Comparison of ENCODE assay signal across 1 cellular context in genomic region chr2:174336403-174337336, GRCh38.
TF ChIP-seq lines count a peak whose summit lies in the region.

No MANE protein-coding gene starts in this region.

TF ChIP-seq in HepG2, 621 proteins besides CTCF, POLR2A, EP300 and RAD21 (continued from another document and continues in another):
- peak; percentile 39; the same call in 1 of the 2 replicates for TF ChIP-seq ZNF710 (CRISPR knock-in tag; IDR thresholded peaks at IDR 0.05; ENCODE audit: borderline replicate concordance)
- TF ChIP-seq ARNTL (CRISPR knock-in tag; IDR thresholded peaks at IDR 0.05): no peak
- no peak for TF ChIP-seq ZBTB34 (CRISPR knock-in tag; IDR thresholded peaks at IDR 0.05)
- peak; percentile 81 for TF ChIP-seq ZNF546 (CRISPR knock-in tag; conservative IDR thresholded peaks at IDR 0.05)
- TF ChIP-seq ZNF564 (CRISPR knock-in tag; IDR thresholded peaks at IDR 0.05): no peak
- TF ChIP-seq NR2F6 (IDR thresholded peaks at IDR 0.05): no peak
- TF ChIP-seq NR2F6 (CRISPR knock-in tag; IDR thresholded peaks at IDR 0.05): no peak
- TF ChIP-seq PCBP2 (optimal IDR thresholded peaks at IDR 0.05; ENCODE audit: low read depth, low read length, poor library complexity, severe bottlenecking): no peak
- no peak for TF ChIP-seq SUZ12 (IDR thresholded peaks at IDR 0.05; ENCODE audit: low read depth, low read length)
- TF ChIP-seq SRSF4 (IDR thresholded peaks at IDR 0.05; ENCODE audit: low read depth, low read length, poor library complexity, severe bottlenecking): no peak
- TF ChIP-seq ZNF605 (CRISPR knock-in tag; IDR thresholded peaks at IDR 0.05): 0 out of 2 replicates have a peak, but pooled peaks have one; percentile 21
- no peak; the same call in 1 of the 2 replicates for TF ChIP-seq SPEN (CRISPR knock-in tag; IDR thresholded peaks at IDR 0.05; ENCODE audit: low read depth)
- TF ChIP-seq BCLAF1 (IDR thresholded peaks at IDR 0.05): no peak
- TF ChIP-seq ZNF598 (CRISPR knock-in tag; IDR thresholded peaks at IDR 0.05; ENCODE audit: borderline replicate concordance): no peak
- peak; percentile 86; the same call in 1 of the 2 replicates for TF ChIP-seq ZNF562 (CRISPR knock-in tag; IDR thresholded peaks at IDR 0.05; ENCODE audit: borderline replicate concordance)
- TF ChIP-seq SYNCRIP (IDR thresholded peaks at IDR 0.05; ENCODE audit: insufficient read depth, low read depth, low read length): no peak
- no peak for TF ChIP-seq RAD51 (IDR thresholded peaks at IDR 0.05; ENCODE audit: borderline replicate concordance)
- 0 out of 2 replicates have a peak, but pooled peaks have one; percentile 34 for TF ChIP-seq ZNF580 (CRISPR knock-in tag; IDR thresholded peaks at IDR 0.05; ENCODE audit: borderline replicate concordance, low read depth)
- TF ChIP-seq SMARCE1 (IDR thresholded peaks at IDR 0.05; ENCODE audit: borderline replicate concordance): no peak
- no peak for TF ChIP-seq ZBTB46 (CRISPR knock-in tag; IDR thresholded peaks at IDR 0.05; ENCODE audit: borderline replicate concordance)
- 0 out of 2 replicates have a peak, but pooled peaks have one; percentile 9 for TF ChIP-seq MTA1 (CRISPR knock-in tag; IDR thresholded peaks at IDR 0.05; ENCODE audit: borderline replicate concordance)
- no peak for TF ChIP-seq ZKSCAN1 (IDR thresholded peaks at IDR 0.05; ENCODE audit: low read length)
- peak; percentile 60; the same call in 1 of the 2 replicates for TF ChIP-seq ZFP41 (CRISPR knock-in tag; IDR thresholded peaks at IDR 0.05; ENCODE audit: borderline replicate concordance)
- no peak for TF ChIP-seq ZKSCAN8 (CRISPR knock-in tag; IDR thresholded peaks at IDR 0.05; ENCODE audit: borderline replicate concordance)
- TF ChIP-seq SNAPC2 (CRISPR knock-in tag; IDR thresholded peaks at IDR 0.05): no peak
- 0 out of 2 replicates have a peak, but pooled peaks have one; percentile 27 for TF ChIP-seq ZBTB3 (CRISPR knock-in tag; IDR thresholded peaks at IDR 0.05; ENCODE audit: borderline replicate concordance, low read depth)
- 0 out of 2 replicates have a peak, but pooled peaks have one; percentile 90 for TF ChIP-seq ZNF616 (CRISPR knock-in tag; IDR thresholded peaks at IDR 0.05; ENCODE audit: low read depth)
- TF ChIP-seq HOXD1 (CRISPR knock-in tag; IDR thresholded peaks at IDR 0.05): 0 out of 2 replicates have a peak, but pooled peaks have one; percentile 20
- peak; percentile 52; the same call in 1 of the 2 replicates for TF ChIP-seq TFDP2 (CRISPR knock-in tag; IDR thresholded peaks at IDR 0.05)
- TF ChIP-seq TBP (CRISPR knock-in tag; IDR thresholded peaks at IDR 0.05): no peak
- no peak for TF ChIP-seq ZBTB37 (CRISPR knock-in tag; IDR thresholded peaks at IDR 0.05)
- TF ChIP-seq FOXA1 (IDR thresholded peaks at IDR 0.05): no peak
- TF ChIP-seq FOXA1 (CRISPR knock-in tag; IDR thresholded peaks at IDR 0.05): no peak
- peak; percentile 93 for TF ChIP-seq HNRNPLL (IDR thresholded peaks at IDR 0.05; ENCODE audit: low read depth, low read length, poor library complexity, severe bottlenecking)
- no peak for TF ChIP-seq FOXM1 (CRISPR knock-in tag; IDR thresholded peaks at IDR 0.05)
- no peak for TF ChIP-seq SMARCC2 (IDR thresholded peaks at IDR 0.05)
- no peak for TF ChIP-seq PCBP1 (IDR thresholded peaks at IDR 0.05; ENCODE audit: borderline replicate concordance, low read depth, low read length)
- TF ChIP-seq CHCHD3 (CRISPR knock-in tag; IDR thresholded peaks at IDR 0.05): no peak
- no peak for TF ChIP-seq TARDBP (CRISPR knock-in tag; IDR thresholded peaks at IDR 0.05)
- TF ChIP-seq MXD3 (CRISPR knock-in tag; IDR thresholded peaks at IDR 0.05): peak; percentile 50; the same call in 1 of the 2 replicates
- peak; percentile 85 for TF ChIP-seq ZFY (CRISPR knock-in tag; IDR thresholded peaks at IDR 0.05)
- no peak for TF ChIP-seq JARID2 (CRISPR knock-in tag; IDR thresholded peaks at IDR 0.05; ENCODE audit: insufficient replicate concordance)
- no peak for TF ChIP-seq U2AF2 (IDR thresholded peaks at IDR 0.05; ENCODE audit: low read depth, low read length)
- peak in 1 of 2 experiments; percentile 52; a peak in 1 of 4 replicates for TF ChIP-seq KLF16 (CRISPR knock-in tag; IDR thresholded peaks at IDR 0.05)
- no peak for TF ChIP-seq ZNF572 (CRISPR knock-in tag; IDR thresholded peaks at IDR 0.05)
- no peak for TF ChIP-seq IKZF4 (CRISPR knock-in tag; IDR thresholded peaks at IDR 0.05; ENCODE audit: borderline replicate concordance, low read depth, not compliant biosample characterization)
- TF ChIP-seq KDM5B (CRISPR knock-in tag; IDR thresholded peaks at IDR 0.05; ENCODE audit: borderline replicate concordance): peak; percentile 94
- TF ChIP-seq ZHX2 (IDR thresholded peaks at IDR 0.05; ENCODE audit: low read depth): no peak
- TF ChIP-seq ZHX2 (CRISPR knock-in tag; IDR thresholded peaks at IDR 0.05; ENCODE audit: borderline replicate concordance): no peak
- TF ChIP-seq GATAD2A (CRISPR knock-in tag; IDR thresholded peaks at IDR 0.05): no peak
- no peak for TF ChIP-seq TRIM24 (CRISPR knock-in tag; IDR thresholded peaks at IDR 0.05)
